In genomic region chr2:221602938-221603337, GRCh38 we compare ENCODE assay signal across 17 cellular contexts.
"Had no signal": no experiment of that assay in that cellular context is flagged by ENCODE, and none has a peak within 500 bp of the region (broad histone marks: within the 10 kb centered on the region; RNA-seq: fewer than 3 reads in every experiment).

No MANE protein-coding gene starts in this region.

- DNase-seq: cortex of kidney; effector memory CD8-positive, alpha-beta T cell; head of caudate nucleus; left cardiac atrium; left lung; mesendoderm; mucosa of descending colon; naive B cell; pancreas; stimulated activated CD4-positive, alpha-beta T cell treated with anti-CD3 and anti-CD28 coated beads, Interleukin-12 subunit alpha, Interleukin-12 subunit beta, amount 100 ng/mL, for 4 hours; stimulated activated CD4-positive, alpha-beta T cell treated with anti-CD3 and anti-CD28 coated beads, Interleukin-1b, Interleukin-23, amount 100 ng/mL, for 48 hours; stimulated activated CD4-positive, alpha-beta T cell treated with anti-CD3 and anti-CD28 coated beads, Interleukin-4, amount 100 ng/mL, for 1 hour; stimulated activated CD8-positive, alpha-beta memory T cell treated with anti-CD3 and anti-CD28 coated beads, Interleukin-4, amount 100 ng/mL, for 48 hours; stimulated activated naive CD4-positive, alpha-beta T cell; stimulated activated naive CD8-positive, alpha-beta T cell treated with anti-CD3 and anti-CD28 coated beads, Interleukin-15, amount 100 ng/mL, for 72 hours; thyroid gland; trophoblast cell had no signal
